ENCODE assay signal across 7 cellular contexts in genomic region chr14:50944647-50945413, GRCh38. TPM values are rescaled to one million over a fixed set of nuclear protein-coding genes. Genes with fewer than 3 reads are reported as not detected.
DNase-seq lines count a peak whose midpoint lies in the region; ATAC-seq, FAIRE-seq and TF ChIP-seq lines count a peak whose summit lies in the region.

No MANE protein-coding gene starts in this region.

- H3K4me1 ChIP-seq in ascending aorta, result no peaks in the 10 kb centered on the region
- H3K4me1 ChIP-seq in iPS-18a (ENCODE audit: control insufficient read depth, low read depth, low read length), result peaks cover 11% of the 10 kb centered on the region
- peaks cover 14% of the 10 kb centered on the region for H3K4me1 ChIP-seq in skeletal muscle satellite cell (ENCODE audit: control insufficient read depth, insufficient read depth, low read length)

- H3K27ac ChIP-seq in ascending aorta, result peak overlapping the region; percentile 64 to 84
- no peak overlapping the region for H3K27ac ChIP-seq in iPS-18a (ENCODE audit: low read length)

- intact Hi-C loops in ascending aorta (cut with DNase I), result loop anchor here (1.0 to 10.0 kb wide), 3 partner anchors 17 to 297 kb away; partner anchors contain the start of gene TMX1

- H3K36me3 ChIP-seq in ascending aorta, result no peaks in the 10 kb centered on the region
- H3K36me3 ChIP-seq in iPS-18a (ENCODE audit: control insufficient read depth, low read depth, low read length), result no peaks in the 10 kb centered on the region
- no peaks in the 10 kb centered on the region for H3K36me3 ChIP-seq in skeletal muscle satellite cell (ENCODE audit: insufficient read depth, low read length)

- peak overlapping the region; percentile 92 for H3K4me2 ChIP-seq in skeletal muscle satellite cell (ENCODE audit: low read length)

- H3K27me3 ChIP-seq in ascending aorta (no peaks in the 10 kb centered on the region), iPS-18a (ENCODE audit: control insufficient read depth, insufficient read depth, low read length) (peaks cover 6% of the 10 kb centered on the region), skeletal muscle satellite cell (ENCODE audit: control insufficient read depth, insufficient read depth, low read length) (no peaks in the 10 kb centered on the region)

- FAIRE-seq in H54 (lab: Jason Lieb, UNC), result peak; percentile 30

- peak overlapping the region; percentile 76 to 84 for H3K4me3 ChIP-seq in ascending aorta
- peak overlapping the region; percentile 89 for H3K4me3 ChIP-seq in iPS-18a (ENCODE audit: low read length)
- peak overlapping the region; percentile 98 for H3K4me3 ChIP-seq in skeletal muscle satellite cell (ENCODE audit: low read length)

- H3K9ac ChIP-seq in iPS-18a (ENCODE audit: low read length) (peak overlapping the region; percentile 26), skeletal muscle satellite cell (ENCODE audit: low read depth, low read length) (peak overlapping the region; percentile 78)

- H3K9me3 ChIP-seq in ascending aorta, result no peaks in the 10 kb centered on the region
- no peaks in the 10 kb centered on the region for H3K9me3 ChIP-seq in iPS-18a (ENCODE audit: control insufficient read depth, low read depth, low read length)
- H3K9me3 ChIP-seq in skeletal muscle satellite cell (replicated peaks; ENCODE audit: low read length), result no peaks in the 10 kb centered on the region

- no peak for TF ChIP-seq POLR2A in H54 (IDR thresholded peaks at IDR 0.05; ENCODE audit: low read depth, low read length)

- TF ChIP-seq CTCF in ascending aorta (IDR thresholded peaks at IDR 0.05), result no peak

- peak; percentile 55 for DNase-seq in EH (ENCODE audit: low read depth)
- peak; percentile 40 for DNase-seq in H54 (ENCODE audit: insufficient read length, low spot score)
- peak; percentile 27 for DNase-seq in NCI-H510A (lab: John Stamatoyannopoulos, UW)
- DNase-seq in ascending aorta (ENCODE audit: low spot score in 2 of 2), result peak in 1 of 2 donors; percentile 73

- no peak for ATAC-seq in GM21737 (IDR thresholded peaks at IDR 0.05; ENCODE audit: unreplicated experiment)

RNA-seq across cellular contexts. Expression of gene PYGL, which starts 0.5 kb away (rescaled TPM):
- total RNA-seq in ascending aorta, result 13.8 TPM
- total RNA-seq in skeletal muscle satellite cell (2012; rRNA removed), result 85.8 and 122 TPM in 2 replicates
